Comparison of ENCODE assay signal across 1 cellular context in the genomic region with DNA sequence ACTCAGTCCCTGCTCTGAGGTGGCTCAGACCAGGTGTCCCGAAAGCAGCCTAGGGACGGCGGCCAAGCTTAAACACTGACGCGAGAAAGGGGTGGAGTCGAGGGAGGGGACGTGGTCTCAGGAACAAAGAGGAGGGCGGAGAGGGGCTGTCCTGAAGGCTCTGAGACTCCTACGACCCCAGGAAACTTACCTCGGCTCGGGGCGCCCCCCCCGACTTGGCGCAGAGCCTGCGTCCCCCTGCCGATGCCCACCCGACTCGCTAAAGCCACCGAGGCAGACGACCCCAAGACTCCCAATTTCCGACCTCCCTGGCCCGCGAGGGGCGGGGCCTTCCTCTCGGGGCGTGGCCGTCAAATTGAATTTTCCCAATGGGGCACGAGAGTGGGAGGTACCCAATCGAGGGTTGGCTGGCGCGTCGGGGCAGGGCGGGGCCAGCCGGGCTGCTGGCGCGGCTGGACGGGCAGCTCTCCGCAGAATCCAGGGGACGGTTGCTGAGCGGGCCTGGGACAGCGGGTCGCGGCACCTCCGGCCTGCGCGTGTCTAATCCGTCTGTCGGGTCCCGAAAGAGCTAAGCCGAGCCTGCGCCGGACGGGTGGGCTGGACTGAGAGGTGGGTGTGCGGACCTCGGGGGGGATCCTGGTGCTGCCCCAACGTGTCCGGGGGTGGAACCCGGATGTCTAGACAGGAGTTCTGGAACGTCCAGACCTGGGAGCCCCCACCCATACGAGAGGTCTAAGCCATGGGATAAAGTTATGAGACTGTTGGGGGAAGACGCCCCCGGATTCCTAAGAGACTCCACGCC.
TF ChIP-seq lines count a peak whose summit lies in the region.

A gene (plus strand): TSS at position 471 of the 802 bp plus-strand sequence. CDS start 1,941 bp downstream, outside the sequence.

TF ChIP-seq in Ishikawa, 13 proteins besides CTCF, POLR2A, EP300 and RAD21:
- TF ChIP-seq, protein P1, sequence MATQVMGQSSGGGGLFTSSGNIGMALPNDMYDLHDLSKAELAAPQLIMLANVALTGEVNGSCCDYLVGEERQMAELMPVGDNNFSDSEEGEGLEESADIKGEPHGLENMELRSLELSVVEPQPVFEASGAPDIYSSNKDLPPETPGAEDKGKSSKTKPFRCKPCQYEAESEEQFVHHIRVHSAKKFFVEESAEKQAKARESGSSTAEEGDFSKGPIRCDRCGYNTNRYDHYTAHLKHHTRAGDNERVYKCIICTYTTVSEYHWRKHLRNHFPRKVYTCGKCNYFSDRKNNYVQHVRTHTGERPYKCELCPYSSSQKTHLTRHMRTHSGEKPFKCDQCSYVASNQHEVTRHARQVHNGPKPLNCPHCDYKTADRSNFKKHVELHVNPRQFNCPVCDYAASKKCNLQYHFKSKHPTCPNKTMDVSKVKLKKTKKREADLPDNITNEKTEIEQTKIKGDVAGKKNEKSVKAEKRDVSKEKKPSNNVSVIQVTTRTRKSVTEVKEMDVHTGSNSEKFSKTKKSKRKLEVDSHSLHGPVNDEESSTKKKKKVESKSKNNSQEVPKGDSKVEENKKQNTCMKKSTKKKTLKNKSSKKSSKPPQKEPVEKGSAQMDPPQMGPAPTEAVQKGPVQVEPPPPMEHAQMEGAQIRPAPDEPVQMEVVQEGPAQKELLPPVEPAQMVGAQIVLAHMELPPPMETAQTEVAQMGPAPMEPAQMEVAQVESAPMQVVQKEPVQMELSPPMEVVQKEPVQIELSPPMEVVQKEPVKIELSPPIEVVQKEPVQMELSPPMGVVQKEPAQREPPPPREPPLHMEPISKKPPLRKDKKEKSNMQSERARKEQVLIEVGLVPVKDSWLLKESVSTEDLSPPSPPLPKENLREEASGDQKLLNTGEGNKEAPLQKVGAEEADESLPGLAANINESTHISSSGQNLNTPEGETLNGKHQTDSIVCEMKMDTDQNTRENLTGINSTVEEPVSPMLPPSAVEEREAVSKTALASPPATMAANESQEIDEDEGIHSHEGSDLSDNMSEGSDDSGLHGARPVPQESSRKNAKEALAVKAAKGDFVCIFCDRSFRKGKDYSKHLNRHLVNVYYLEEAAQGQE (IDR thresholded peaks at IDR 0.05; ENCODE audit: low read depth): no peak
- TF ChIP-seq, protein P2, sequence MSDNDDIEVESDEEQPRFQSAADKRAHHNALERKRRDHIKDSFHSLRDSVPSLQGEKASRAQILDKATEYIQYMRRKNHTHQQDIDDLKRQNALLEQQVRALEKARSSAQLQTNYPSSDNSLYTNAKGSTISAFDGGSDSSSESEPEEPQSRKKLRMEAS (IDR thresholded peaks at IDR 0.05): peak; percentile 62
- TF ChIP-seq TAF1 (IDR thresholded peaks at IDR 0.05; ENCODE audit: low read depth): peak; percentile 96
- no peak for TF ChIP-seq CEBPB (IDR thresholded peaks at IDR 0.05)
- peak; percentile 15; the same call in 1 of the 2 replicates for TF ChIP-seq TEAD4 (IDR thresholded peaks at IDR 0.05)
- peak; percentile 29 for TF ChIP-seq TCF12 (IDR thresholded peaks at IDR 0.05; ENCODE audit: low read depth)
- TF ChIP-seq ZBTB7A (IDR thresholded peaks at IDR 0.05; ENCODE audit: low read depth): peak; percentile 56; the same call in 1 of the 2 replicates
- TF ChIP-seq NFIC (IDR thresholded peaks at IDR 0.05): no peak; the same call in 1 of the 2 replicates
- TF ChIP-seq FOXM1 (IDR thresholded peaks at IDR 0.05; ENCODE audit: borderline replicate concordance, low read depth): no peak
TF ChIP-seq in Ishikawa: peak in this region for 5.
